8 cellular contexts compared by ENCODE assay signal in genomic region chr15:40441736-40442531, GRCh38. TPM values are rescaled to one million over a fixed set of nuclear protein-coding genes. Genes with fewer than 3 reads are reported as not detected.
DNase-seq lines count a peak whose midpoint lies in the region; ATAC-seq, FAIRE-seq and TF ChIP-seq lines count a peak whose summit lies in the region.

No MANE protein-coding gene starts in this region.

- CTCF ChIA-PET in PC-3 (lab: Charles Lee): interaction anchor here (0.7 kb wide), 1 partner anchor 335 kb away, joined by 8 read pairs; no protein-coding TSS in a partner anchor

- ATAC-seq in PC-3 (no peak), GM21381 (IDR thresholded peaks at IDR 0.05; ENCODE audit: unreplicated experiment) (no peak)

- H3K9me3 ChIP-seq in PC-3 (ENCODE audit: low read length): no peaks in the 10 kb centered on the region
- no peaks in the 10 kb centered on the region for H3K9me3 ChIP-seq in mesodermal cell (ENCODE audit: control insufficient read depth, low read length)

- peak overlapping the region; percentile 86 for H3K4me3 ChIP-seq in PC-3 (ENCODE audit: low read length)
- peak overlapping the region; percentile 70 to 75 for H3K4me3 ChIP-seq in cardiac fibroblast (replicated peaks in 1 of 2; ENCODE audit: low read depth in 2 of 2, low read length in 2 of 2)
- H3K4me3 ChIP-seq in mesodermal cell (ENCODE audit: extremely low read depth, insufficient read depth, low read length, poor library complexity, severe bottlenecking): peak overlapping the region; percentile 70

- no TSS peak for BruUV-seq in PC-3 (replicated peaks; lab: Mats Ljungman, UMichigan)

- H3K4me2 ChIP-seq in PC-3 (ENCODE audit: low read length): peak overlapping the region; percentile 89

- in situ Hi-C loops in KBM-7 (cut with MboI; ENCODE audit: low pct_unique_long_range_greater_than_20kb, low sequenced_read_pairs): no loop called here

- H3K4me1 ChIP-seq in PC-3 (ENCODE audit: insufficient read depth, low read length): peaks cover 32% of the 10 kb centered on the region
- H3K4me1 ChIP-seq in mesodermal cell (ENCODE audit: control insufficient read depth, insufficient read depth, low read length, poor library complexity, severe bottlenecking): peaks cover 51% of the 10 kb centered on the region

- H3F3A ChIP-seq in PC-3 (ENCODE audit: low read length, unreplicated experiment): no peaks in the 10 kb centered on the region

- H3K9me2 ChIP-seq in PC-3 (replicated peaks; ENCODE audit: low read length): no peaks in the 10 kb centered on the region

- H3K36me3 ChIP-seq in PC-3 (ENCODE audit: low read depth, low read length) (no peaks in the 10 kb centered on the region), mesodermal cell (ENCODE audit: control insufficient read depth, insufficient read depth, low read length) (peaks cover 3% of the 10 kb centered on the region)

- H4K20me1 ChIP-seq in PC-3 (ENCODE audit: low read length): peaks cover 31% of the 10 kb centered on the region

- POLR2A ChIA-PET in PC-3 (lab: Charles Lee; ENCODE audit: unreplicated experiment): interaction anchor here (0.6 kb wide), 1 partner anchor 13 kb away, joined by 3 read pairs; no protein-coding TSS in a partner anchor

- intact Hi-C loops in PC-3 (cut with micrococcal nuclease): loop anchor here (2.0 to 5.0 kb wide), 3 partner anchors 29 to 100 kb away; partner anchors contain the start of genes CCDC9B and CHST14

- H3K27me3 ChIP-seq in PC-3 (ENCODE audit: low read length): no peaks in the 10 kb centered on the region

- 0 to 1% methylated on average over 23 to 65 of the region's 88 CpGs for WGBS in mesodermal cell (ENCODE audit: insufficient coverage in 2 of 2), 2 experiments

- peak; percentile 18; the same call in 1 of the 2 replicates for TF ChIP-seq CTCF in PC-3 (conservative IDR thresholded peaks at IDR 0.05; ENCODE audit: low read depth, low read length)
- TF ChIP-seq CTCF in cardiac fibroblast (IDR thresholded peaks at IDR 0.05; ENCODE audit: low read depth, low read length): no peak

- H3K27ac ChIP-seq in PC-3 (ENCODE audit: low read length) (no peak overlapping the region), mesodermal cell (ENCODE audit: low read depth, low read length, severe bottlenecking) (no peak overlapping the region)

- H2AFZ ChIP-seq in PC-3 (ENCODE audit: low read length): peak overlapping the region; percentile 54

- no peak for FAIRE-seq in urothelium cell line (lab: Jason Lieb, UNC)

- peak; percentile 46 for DNase-seq in NCI-H82 (lab: John Stamatoyannopoulos, UW)
- DNase-seq in NCI-H82 treated with DMSO at 0.1 percent for 48 hours (lab: John Stamatoyannopoulos, UW; ENCODE audit: unreplicated experiment): no peak
- DNase-seq in PC-3: no peak
- DNase-seq in cardiac fibroblast (ENCODE audit: low read depth in 2 of 2): no peak
- DNase-seq in urothelium cell line (ENCODE audit: low spot score): peak; percentile 35
- DNase-seq in KBM-7: no peak

- peaks cover 54% of the 10 kb centered on the region for H3K79me2 ChIP-seq in PC-3 (ENCODE audit: low read length)

- H3K9ac ChIP-seq in PC-3 (ENCODE audit: low read length): peak overlapping the region; percentile 57

RNA-seq across cellular contexts. Expression of gene BAHD1, which starts 1.2 kb away (rescaled TPM):
- total RNA-seq in PC-3 (2014; rRNA removed): 18.8 and 19.9 TPM in 2 replicates
- 17.0 TPM for polyA plus RNA-seq in mesodermal cell (2013, experiment 1 of 2)
- polyA plus RNA-seq in mesodermal cell (2013, experiment 2 of 2): 13.6 TPM

RNA-seq across cellular contexts. Expression of gene CHST14, which starts 28.9 kb away (rescaled TPM):
- total RNA-seq in PC-3 (2014; rRNA removed): 12.2 and 13.0 TPM in 2 replicates
- polyA plus RNA-seq in mesodermal cell (2013, experiment 1 of 2): 37.1 TPM
- polyA plus RNA-seq in mesodermal cell (2013, experiment 2 of 2): 33.7 TPM

RNA-seq across cellular contexts. Expression of gene IVD, which starts 36.3 kb away (rescaled TPM):
- total RNA-seq in PC-3 (2014; rRNA removed): 58.9 and 59.4 TPM in 2 replicates
- 41.4 TPM for polyA plus RNA-seq in mesodermal cell (2013, experiment 1 of 2)
- 33.8 TPM for polyA plus RNA-seq in mesodermal cell (2013, experiment 2 of 2)

RNA-seq across cellular contexts. Expression of gene KNSTRN, which starts 59.4 kb away (rescaled TPM):
- total RNA-seq in PC-3 (2014; rRNA removed): 115 and 125 TPM in 2 replicates
- 55.3 TPM for polyA plus RNA-seq in mesodermal cell (2013, experiment 1 of 2)
- 68.6 TPM for polyA plus RNA-seq in mesodermal cell (2013, experiment 2 of 2)

Comparison
In these comparisons a context has a peak if more than half of its experiments do, and no peak if none do; other contexts are left out.
1. DNase-seq: peak in NCI-H82 (single experiment) and urothelium cell line (single experiment); none in NCI-H82 treated with DMSO at 0.1 percent for 48 hours (single experiment), PC-3 (single experiment), cardiac fibroblast (0 of 2) and KBM-7 (single experiment).
2. Peak in every context shown above with its lines, with median percentiles within 50 percentile points of each other: H3K4me3 ChIP-seq.